20 cellular contexts compared by ENCODE assay signal in genomic region chr7:80856769-80857168, GRCh38.
"Had no signal": no experiment of that assay in that cellular context is flagged by ENCODE, and none has a peak within 500 bp of the region (broad histone marks: within the 10 kb centered on the region; RNA-seq: fewer than 3 reads in every experiment).

No MANE protein-coding gene starts in this region.

- H3K4me3 ChIP-seq: adrenal gland, colonic mucosa, heart right ventricle, lower lobe of right lung, ovary, prostate gland, right atrium auricular region, thyroid gland, upper lobe of right lung had no signal

- H3K27me3 ChIP-seq: adrenal gland, colonic mucosa, heart right ventricle, neutrophil, ovary, right atrium auricular region, thyroid gland, upper lobe of right lung had no signal

- H3K27ac ChIP-seq: adrenal gland, colonic mucosa, lower lobe of right lung, neutrophil, prostate gland, right atrium auricular region, thyroid gland, upper lobe of right lung, WERI-Rb-1 had no signal

- H3K9me3 ChIP-seq: adrenal gland, colonic mucosa, lower lobe of right lung, neutrophil, ovary, prostate gland, right atrium auricular region, thyroid gland, upper lobe of right lung had no signal

- DNase-seq: activated CD4-positive, alpha-beta T cell treated with anti-CD3 and anti-CD28 coated beads, Interleukin-2, amount 10 ng/mL, durations not matched to agents 7 days and 5 days; activated CD4-positive, CD25-positive, alpha-beta regulatory T cell treated with anti-CD3 and anti-CD28 coated beads, Interleukin-2, amount 50 U/mL, for 72 hours; activated CD8-positive, alpha-beta T cell treated with anti-CD3 and anti-CD28 coated beads, Interleukin-2, amount 10 ng/mL, durations not matched to agents 7 days and 5 days; activated gamma-delta T cell treated with Interleukin-2 at 50 U/mL for 16 hours; adrenal gland; colonic mucosa; heart right ventricle; lower lobe of right lung; mesendoderm; naive thymus-derived CD8-positive, alpha-beta T cell; ovary; stimulated activated CD4-positive, alpha-beta T cell treated with anti-CD3 and anti-CD28 coated beads, Interleukin-4, amount 100 ng/mL, for 24 hours; stimulated activated naive CD4-positive, alpha-beta T cell treated with Interleukin-2 at 50 U/mL for 16 hours; T-helper 1 cell; thyroid gland; upper lobe of right lung; WERI-Rb-1 had no signal

- H3K4me1 ChIP-seq: adrenal gland, colonic mucosa, thyroid gland had no signal

- H3K36me3 ChIP-seq: adrenal gland, colonic mucosa, heart right ventricle, lower lobe of right lung, neutrophil, ovary, prostate gland, right atrium auricular region, thyroid gland, upper lobe of right lung, WERI-Rb-1 had no signal
